25 cellular contexts compared by ENCODE assay signal in the genomic region with DNA sequence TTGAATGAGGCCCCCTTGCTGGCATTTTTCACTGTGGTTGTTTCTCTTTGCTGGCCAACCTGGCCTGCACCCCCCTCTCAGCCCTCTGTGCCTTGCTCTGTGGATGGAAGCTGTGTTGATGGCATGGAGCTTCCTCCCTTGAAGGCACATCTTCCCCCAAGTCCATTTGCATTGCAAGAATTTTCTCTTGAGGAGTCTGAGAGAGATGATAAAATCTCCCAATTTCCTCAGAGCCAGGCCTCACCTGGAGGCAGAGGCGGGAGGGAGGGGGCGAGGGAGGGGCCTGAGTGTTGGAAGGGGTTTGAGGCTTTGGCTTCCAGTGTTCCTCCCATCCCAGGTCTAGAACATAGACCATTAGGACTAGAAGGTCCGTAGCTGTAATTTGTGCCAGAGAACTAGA.
"Had no signal": no experiment of that assay in that cellular context is flagged by ENCODE, and none has a peak within 500 bp of the region (broad histone marks: within the 10 kb centered on the region; RNA-seq: fewer than 3 reads in every experiment).

No MANE protein-coding gene starts in this region.

- H3K27ac ChIP-seq: SJSA1 had no signal

- H3K4me3 Mint-ChIP-seq: activated CD8-positive, alpha-beta T cell treated with anti-CD3 and anti-CD28 coated beads for 36 hours; activated naive CD4-positive, alpha-beta T cell treated with anti-CD3 and anti-CD28 coated beads, Interleukin-2, amount 10 ng/mL, durations not matched to agents 7 days and 5 days; activated naive CD8-positive, alpha-beta T cell treated with anti-CD3 and anti-CD28 coated beads for 36 hours; activated T-cell treated with anti-CD3 and anti-CD28 coated beads, Interleukin-2, amount 50 U/mL, for 72 hours; T-helper 1 cell treated with Interleukin-12 subunit alpha and Interleukin-12 subunit beta and Interleukin-4 antibody, amounts not matched to agents 30 μg/mL and 1 μg/mL, for 36 hours had no signal

- H3K9me3 ChIP-seq: Peyer's patch, SJSA1 had no signal

- H3K4me1 ChIP-seq: Peyer's patch, SJSA1 had no signal

- H3K4me3 ChIP-seq: K562, Peyer's patch, SJSA1 had no signal

- H3K9me3 Mint-ChIP-seq: activated naive CD4-positive, alpha-beta T cell treated with anti-CD3 and anti-CD28 coated beads, Interleukin-2, amount 10 ng/mL, durations not matched to agents 7 days and 5 days; T-helper 1 cell treated with Interleukin-12 subunit alpha and Interleukin-12 subunit beta and Interleukin-4 antibody, amounts not matched to agents 30 μg/mL and 1 μg/mL, for 36 hours had no signal

- H3K36me3 ChIP-seq: Peyer's patch, SJSA1 had no signal

- ATAC-seq: activated CD4-positive, CD25-positive, alpha-beta regulatory T cell treated with anti-CD3 and anti-CD28 coated beads, Interleukin-2, amount 50 U/mL, for 24 hours; activated CD8-positive, alpha-beta T cell treated with anti-CD3 and anti-CD28 coated beads for 36 hours; activated T-cell treated with anti-CD3 and anti-CD28 coated beads, Interleukin-2, amount 50 U/mL, for 72 hours; K562; SK-N-SH treated with all-trans-retinoic acid at 6 μM for 48 hours had no signal

- H3K36me3 Mint-ChIP-seq: activated naive CD4-positive, alpha-beta T cell treated with anti-CD3 and anti-CD28 coated beads, Interleukin-2, amount 10 ng/mL, durations not matched to agents 7 days and 5 days; activated naive CD8-positive, alpha-beta T cell treated with anti-CD3 and anti-CD28 coated beads for 36 hours had no signal

- H3K4me1 Mint-ChIP-seq: activated naive CD4-positive, alpha-beta T cell treated with anti-CD3 and anti-CD28 coated beads, Interleukin-2, amount 10 ng/mL, durations not matched to agents 7 days and 5 days; activated naive CD8-positive, alpha-beta T cell treated with anti-CD3 and anti-CD28 coated beads for 36 hours had no signal

- DNase-seq: activated CD4-positive, alpha-beta T cell treated with anti-CD3 and anti-CD28 coated beads for 4 hours; activated CD8-positive, alpha-beta memory T cell treated with anti-CD3 and anti-CD28 coated beads, Interleukin-2, amount 50 U/mL, for 4 hours; activated CD8-positive, alpha-beta T cell treated with anti-CD3 and anti-CD28 coated beads for 36 hours; activated gamma-delta T cell treated with Interleukin-2 at 50 U/mL for 16 hours; activated naive CD4-positive, alpha-beta T cell treated with anti-CD3 and anti-CD28 coated beads, Interleukin-2, amount 10 ng/mL, durations not matched to agents 7 days and 5 days; activated naive CD8-positive, alpha-beta T cell treated with anti-CD3 and anti-CD28 coated beads for 36 hours; activated T-cell treated with anti-CD3 and anti-CD28 coated beads, Interleukin-2, amount 50 U/mL, for 72 hours; anterior cingulate cortex; caudate nucleus; Kasumi-1; NCI-H1092; NCI-H1417; NCI-H1930; NCI-H2171; NCI-H2227 treated with DMSO at 0.1 percent for 48 hours; NCI-H526 treated with DMSO at 0.1 percent for 48 hours; NK-92 treated with Interleukin-12 subunit alpha and Interleukin-12 subunit beta, amount 100 ng/mL, for 24 hours; Peyer's patch; SHP77 had no signal

- H3K27me3 Mint-ChIP-seq: activated naive CD4-positive, alpha-beta T cell treated with anti-CD3 and anti-CD28 coated beads, Interleukin-2, amount 10 ng/mL, durations not matched to agents 7 days and 5 days; activated naive CD8-positive, alpha-beta T cell treated with anti-CD3 and anti-CD28 coated beads for 36 hours had no signal

- H3K27me3 ChIP-seq: Peyer's patch, SJSA1 had no signal

- H3K27ac Mint-ChIP-seq: activated CD8-positive, alpha-beta T cell treated with anti-CD3 and anti-CD28 coated beads for 36 hours; activated naive CD4-positive, alpha-beta T cell treated with anti-CD3 and anti-CD28 coated beads, Interleukin-2, amount 10 ng/mL, durations not matched to agents 7 days and 5 days; activated naive CD8-positive, alpha-beta T cell treated with anti-CD3 and anti-CD28 coated beads for 36 hours; activated T-cell treated with anti-CD3 and anti-CD28 coated beads, Interleukin-2, amount 50 U/mL, for 72 hours; activated T-helper 2 cell treated with anti-CD3 and anti-CD28 coated beads, Interferon-gamma antibody, Interleukin-2, Interleukin-4, amounts not matched to agents 10 μg/mL and 5 μg/mL and 100 μg/mL, durations not matched to agents 14 hours and 24 hours and 36 hours; T-helper 1 cell treated with Interleukin-12 subunit alpha and Interleukin-12 subunit beta and Interleukin-4 antibody, amounts not matched to agents 30 μg/mL and 1 μg/mL, for 36 hours had no signal
